16 cellular contexts compared by ENCODE assay signal in genomic region chr4:90757529-90757928, GRCh38.
DNase-seq lines count a peak whose midpoint lies in the region; ATAC-seq, FAIRE-seq and TF ChIP-seq lines count a peak whose summit lies in the region.
"Had no signal": no experiment of that assay in that cellular context is flagged by ENCODE, and none has a peak within 500 bp of the region (broad histone marks: within the 10 kb centered on the region; RNA-seq: fewer than 3 reads in every experiment).

No MANE protein-coding gene starts in this region.

- H3K36me3 ChIP-seq in H1 (ENCODE audit: control insufficient read depth in 2 of 4, insufficient read depth in 4 of 4, low read length in 3 of 4): no peaks in the 10 kb centered on the region
- no peaks in the 10 kb centered on the region for H3K36me3 ChIP-seq in upper lobe of left lung
- no peaks in the 10 kb centered on the region for H3K36me3 ChIP-seq in smooth muscle cell (ENCODE audit: low read depth)

- DNase-seq in NCI-H510A treated with DMSO at 0.1 percent for 48 hours (lab: John Stamatoyannopoulos, UW) (peak; percentile 17), NCI-H510A (lab: John Stamatoyannopoulos, UW) (no peak), LNCaP clone FGC (ENCODE audit: low read depth) (peak; percentile 59), H1 (ENCODE audit: low read depth in 1 of 2, low spot score in 2 of 2) (no peak), upper lobe of left lung (no peak), smooth muscle cell (lab: John Stamatoyannopoulos, UW; ENCODE audit: unreplicated experiment) (no peak), SIG-M5 (lab: John Stamatoyannopoulos, UW) (no peak)
- DNase-seq: C1 segment of cervical spinal cord; Calu3; CD4-positive, alpha-beta T cell; DMS 273 treated with DMSO at 0.1 percent for 48 hours; DND-41; GDM1; HCEC 1CT; HFFc6 had no signal

- H3K23ac ChIP-seq in H1 (ENCODE audit: insufficient read length): no peak overlapping the region

- no peak overlapping the region for H4K91ac ChIP-seq in H1 (replicated peaks; ENCODE audit: insufficient read length, low read length)

- no peak overlapping the region for H2BK120ac ChIP-seq in H1 (replicated peaks; ENCODE audit: low read depth, low read length)

- no peaks in the 10 kb centered on the region for H3K23me2 ChIP-seq in H1 (ENCODE audit: low read depth, low read length)

- H3F3A ChIP-seq in smooth muscle cell (ENCODE audit: low read depth): no peaks in the 10 kb centered on the region

- H3K9me3 ChIP-seq in H1 (ENCODE audit: insufficient read depth in 2 of 2, low read depth in 1 of 2, low read length in 1 of 2) (no peaks in the 10 kb centered on the region), upper lobe of left lung (no peaks in the 10 kb centered on the region), smooth muscle cell (replicated peaks; ENCODE audit: low read depth) (no peaks in the 10 kb centered on the region)

- no peak overlapping the region for H2AK5ac ChIP-seq in H1 (ENCODE audit: low read depth, low read length)

- H3K56ac ChIP-seq in H1 (replicated peaks; ENCODE audit: insufficient read length, low read depth, low read length): no peak overlapping the region

- no peak overlapping the region for H2BK15ac ChIP-seq in H1 (ENCODE audit: low read length)

- no peak overlapping the region for H4K8ac ChIP-seq in H1 (ENCODE audit: extremely low read depth, insufficient read depth, low read length)

- H3K27ac ChIP-seq in H1 (ENCODE audit: low read depth, low read length): no peak overlapping the region
- no peak overlapping the region for H3K27ac ChIP-seq in upper lobe of left lung
- no peak overlapping the region for H3K27ac ChIP-seq in smooth muscle cell (ENCODE audit: low read depth)

- no peak overlapping the region for H3K18ac ChIP-seq in H1 (ENCODE audit: extremely low read depth, low read length)

- H3K9ac ChIP-seq in H1 (replicated peaks in 1 of 4; ENCODE audit: extremely low read depth in 1 of 4, low read depth in 3 of 4, low read length in 3 of 4) (no peak overlapping the region), smooth muscle cell (ENCODE audit: low read depth) (no peak overlapping the region)

- WGBS in H1 (ENCODE audit: extremely low coverage in 1 of 2, insufficient coverage in 1 of 2, insufficient read length in 1 of 2, insufficient replicate concordance in 2 of 2, low coverage in 1 of 2, low lambda C conversion rate in 2 of 2, missing lambda C conversion rate in 1 of 2), 2 experiments: 84% methylated on average over 1 of the region's 1 CpG; no CpG with 5 or more reads in 1 of the 2 experiments
- WGBS in upper lobe of left lung, 2 donors: 64 to 77% methylated on average over 1 of the region's 1 CpG
- 92% methylated on average over 1 of the region's 1 CpG for WGBS in smooth muscle cell (ENCODE audit: low lambda C conversion rate)

- no peak overlapping the region for H2BK12ac ChIP-seq in H1 (ENCODE audit: low read depth, low read length)

- TF ChIP-seq CTCF in LNCaP clone FGC (IDR thresholded peaks at IDR 0.05; ENCODE audit: control insufficient read depth, extremely low read depth, insufficient read depth): no peak
- TF ChIP-seq CTCF in H1 (IDR thresholded peaks at IDR 0.05; ENCODE audit: control extremely low read depth in 1 of 3, insufficient read depth in 1 of 3, low read depth in 1 of 3, low read length in 3 of 3): no peak
- no peak for TF ChIP-seq CTCF in upper lobe of left lung (IDR thresholded peaks at IDR 0.05)
- no peak for TF ChIP-seq CTCF in smooth muscle cell (IDR thresholded peaks at IDR 0.05; ENCODE audit: borderline replicate concordance, insufficient read depth, poor library complexity, severe bottlenecking)

- H3K14ac ChIP-seq in H1 (ENCODE audit: insufficient read length): no peak overlapping the region

- no peak for ATAC-seq in upper lobe of left lung (ENCODE audit: low FRiP score in 2 of 2)

- H3K4me3 ChIP-seq in LNCaP clone FGC (ENCODE audit: low read depth, low read length) (no peak overlapping the region), H1 (ENCODE audit: extremely low read depth in 1 of 4, insufficient read depth in 2 of 4, low read depth in 3 of 4, low read length in 4 of 4) (no peak overlapping the region), upper lobe of left lung (no peak overlapping the region), smooth muscle cell (no peak overlapping the region)

- TF ChIP-seq EP300 in H1 (IDR thresholded peaks at IDR 0.05; ENCODE audit: borderline replicate concordance in 1 of 2, low read depth in 2 of 2, low read length in 2 of 2) (no peak), upper lobe of left lung (IDR thresholded peaks at IDR 0.05) (no peak)

- H3K27me3 ChIP-seq in H1 (replicated peaks in 1 of 4; ENCODE audit: control insufficient read depth in 3 of 4, extremely low read depth in 1 of 4, insufficient read depth in 3 of 4, low read length in 3 of 4): no peaks in the 10 kb centered on the region
- no peaks in the 10 kb centered on the region for H3K27me3 ChIP-seq in upper lobe of left lung
- H3K27me3 ChIP-seq in smooth muscle cell (ENCODE audit: low read depth): no peaks in the 10 kb centered on the region

- no peak overlapping the region for H2BK5ac ChIP-seq in H1 (ENCODE audit: low read depth, low read length)

- no peaks in the 10 kb centered on the region; a peak in 1 of 7 replicates for H3K4me1 ChIP-seq in H1 (replicated peaks in 1 of 4; ENCODE audit: control insufficient read depth in 3 of 4, insufficient read depth in 4 of 4, low read length in 3 of 4)
- H3K4me1 ChIP-seq in upper lobe of left lung: no peaks in the 10 kb centered on the region
- no peaks in the 10 kb centered on the region for H3K4me1 ChIP-seq in smooth muscle cell (ENCODE audit: low read depth)

- TF ChIP-seq POLR2A in H1 (IDR thresholded peaks at IDR 0.05; ENCODE audit: control extremely low read depth in 1 of 2, low read depth in 2 of 2, low read length in 2 of 2) (no peak), upper lobe of left lung (IDR thresholded peaks at IDR 0.05) (no peak)

- H3K4me2 ChIP-seq in H1 (ENCODE audit: insufficient read depth in 1 of 2, low read depth in 2 of 2, low read length in 2 of 2) (no peak overlapping the region), smooth muscle cell (no peak overlapping the region)

- H2AFZ ChIP-seq in H1 (ENCODE audit: low read length): peak overlapping the region; percentile 84; the same call in 1 of the 2 replicates
- H2AFZ ChIP-seq in smooth muscle cell (ENCODE audit: low read depth): no peak overlapping the region

- no peak for FAIRE-seq in H1 (lab: Jason Lieb, UNC)
- FAIRE-seq: GM19239 had no signal

- POLR2A ChIA-PET in H1 (lab: Charles Lee; ENCODE audit: partially characterized antibody): interaction anchor here (1.0 kb wide), 1 partner anchor 11 kb away, joined by 3 read pairs; no protein-coding TSS in a partner anchor

- no peak overlapping the region for H3K4ac ChIP-seq in H1 (replicated peaks; ENCODE audit: insufficient read length, low read depth, low read length)

- CTCF ChIA-PET in H1 (lab: Charles Lee; ENCODE audit: partially characterized antibody): no interaction called here

- H4K5ac ChIP-seq in H1 (ENCODE audit: insufficient read length, low read depth, low read length): no peak overlapping the region

- no peaks in the 10 kb centered on the region for H3K79me1 ChIP-seq in H1 (ENCODE audit: low read depth, low read length)

- H2BK20ac ChIP-seq in H1 (ENCODE audit: low read length): no peak overlapping the region

- no peaks in the 10 kb centered on the region for H3K79me2 ChIP-seq in H1 (ENCODE audit: control insufficient read depth in 1 of 2, insufficient read depth in 2 of 2, low read length in 2 of 2)
- H3K79me2 ChIP-seq in smooth muscle cell (ENCODE audit: low read depth): no peaks in the 10 kb centered on the region

- TF ChIP-seq RAD21 in H1 (IDR thresholded peaks at IDR 0.05 in 1 of 2, conservative IDR thresholded peaks at IDR 0.05 in 1 of 2; ENCODE audit: low read depth in 2 of 2, low read length in 2 of 2): no peak

- H4K20me1 ChIP-seq in H1 (replicated peaks in 1 of 2; ENCODE audit: control insufficient read depth in 1 of 2, insufficient read depth in 2 of 2, low read length in 2 of 2) (no peaks in the 10 kb centered on the region), smooth muscle cell (ENCODE audit: low read depth) (no peaks in the 10 kb centered on the region)

TF ChIP-seq in H1, 55 proteins besides CTCF, POLR2A, EP300 and RAD21:
- TF ChIP-seq GTF2F1 (IDR thresholded peaks at IDR 0.05; ENCODE audit: borderline replicate concordance, low read depth, low read length) (no peak), SIRT6 (IDR thresholded peaks at IDR 0.05; ENCODE audit: low read length) (no peak), JUN (IDR thresholded peaks at IDR 0.05; ENCODE audit: low read depth, low read length) (no peak), SP2 (IDR thresholded peaks at IDR 0.05; ENCODE audit: low read length) (no peak), SP4 (IDR thresholded peaks at IDR 0.05; ENCODE audit: low read length) (no peak), ASH2L (IDR thresholded peaks at IDR 0.05; ENCODE audit: low read length) (no peak), SRF (IDR thresholded peaks at IDR 0.05; ENCODE audit: low read depth, low read length) (no peak), BCL11A (IDR thresholded peaks at IDR 0.05; ENCODE audit: low read depth in 2 of 2, low read length in 2 of 2) (no peak), HDAC2 (IDR thresholded peaks at IDR 0.05; ENCODE audit: borderline replicate concordance in 1 of 2, low read depth in 2 of 2, low read length in 2 of 2) (no peak), TCF12 (IDR thresholded peaks at IDR 0.05; ENCODE audit: low read depth, low read length) (no peak), GABPA (IDR thresholded peaks at IDR 0.05; ENCODE audit: borderline replicate concordance, insufficient read depth, low read length) (no peak)

Comparison
In these comparisons a context has a peak if more than half of its experiments do, and no peak if none do; other contexts are left out.
1. DNase-seq: peak in NCI-H510A treated with DMSO at 0.1 percent for 48 hours (single experiment) and LNCaP clone FGC (single experiment); none in NCI-H510A (single experiment), H1 (0 of 2), upper lobe of left lung (0 of 2), smooth muscle cell (single experiment) and SIG-M5 (single experiment).